In the genomic region with DNA sequence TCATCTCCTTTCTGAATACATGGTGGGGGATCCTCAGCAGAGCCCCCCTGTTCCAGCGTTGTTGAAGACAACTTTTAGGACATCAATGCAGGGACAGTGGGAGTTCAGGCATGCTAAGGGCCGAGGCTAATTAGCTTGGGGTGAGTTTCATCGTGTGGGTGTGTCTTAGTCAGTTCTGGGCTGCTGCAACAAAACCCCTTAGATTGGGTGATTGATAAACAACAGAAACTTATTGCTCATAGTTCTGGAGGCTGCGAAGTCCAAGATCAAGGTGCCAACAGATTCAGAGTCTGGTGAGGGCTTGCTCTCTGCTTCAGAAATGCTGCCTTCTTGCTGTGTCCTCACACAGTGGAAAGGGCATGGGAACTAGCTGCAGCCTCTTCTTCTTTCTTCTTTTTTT, we compare ENCODE assay signal across 26 cellular contexts.
"Had no signal": no experiment of that assay in that cellular context is flagged by ENCODE, and none has a peak within 500 bp of the region (broad histone marks: within the 10 kb centered on the region; RNA-seq: fewer than 3 reads in every experiment).

No MANE protein-coding gene starts in this region.

- H3K36me3 Mint-ChIP-seq: activated CD8-positive, alpha-beta memory T cell treated with anti-CD3 and anti-CD28 coated beads, Interleukin-2, amount 10 ng/mL, durations not matched to agents 7 days and 5 days; activated naive CD4-positive, alpha-beta T cell treated with anti-CD3 and anti-CD28 coated beads, Interleukin-2, amount 50 U/mL, for 24 hours; natural killer cell; neural progenitor cell; stimulated activated memory B cell treated with anti-CD40 and anti-IgM and Interleukin-4, amounts not matched to agents 10 μg/mL and 1 μg/mL and 100 μg/mL, for 72 hours; T-cell had no signal

- H3K27ac Mint-ChIP-seq: activated CD4-positive, alpha-beta memory T cell treated with anti-CD3 and anti-CD28 coated beads, Interleukin-2, amount 10 ng/mL, durations not matched to agents 7 days and 5 days; activated CD8-positive, alpha-beta memory T cell treated with anti-CD3 and anti-CD28 coated beads, Interleukin-2, amount 10 ng/mL, durations not matched to agents 7 days and 5 days; activated naive CD4-positive, alpha-beta T cell treated with anti-CD3 and anti-CD28 coated beads, Interleukin-2, amount 50 U/mL, for 24 hours; brain; natural killer cell; neural progenitor cell; stimulated activated memory B cell treated with anti-CD40 and anti-IgM and Interleukin-4, amounts not matched to agents 10 μg/mL and 1 μg/mL and 100 μg/mL, for 72 hours; T-cell had no signal

- H3K4me3 Mint-ChIP-seq: activated CD4-positive, alpha-beta memory T cell treated with anti-CD3 and anti-CD28 coated beads, Interleukin-2, amount 10 ng/mL, durations not matched to agents 7 days and 5 days; activated CD8-positive, alpha-beta memory T cell treated with anti-CD3 and anti-CD28 coated beads, Interleukin-2, amount 10 ng/mL, durations not matched to agents 7 days and 5 days; activated naive CD4-positive, alpha-beta T cell treated with anti-CD3 and anti-CD28 coated beads, Interleukin-2, amount 50 U/mL, for 24 hours; brain; natural killer cell; neural progenitor cell; stimulated activated memory B cell treated with anti-CD40 and anti-IgM and Interleukin-4, amounts not matched to agents 10 μg/mL and 1 μg/mL and 100 μg/mL, for 72 hours; T-cell had no signal

- H3K9me3 Mint-ChIP-seq: activated naive CD4-positive, alpha-beta T cell treated with anti-CD3 and anti-CD28 coated beads, Interleukin-2, amount 50 U/mL, for 24 hours; natural killer cell; neural progenitor cell; stimulated activated memory B cell treated with anti-CD40 and anti-IgM and Interleukin-4, amounts not matched to agents 10 μg/mL and 1 μg/mL and 100 μg/mL, for 72 hours; T-cell had no signal

- H3K9me3 ChIP-seq: adrenal gland, colonic mucosa, esophagus squamous epithelium, left lung, lower lobe of right lung, right atrium auricular region, SJSA1, transverse colon had no signal

- H3K27ac ChIP-seq: adrenal gland, cardiac muscle cell, colonic mucosa, epithelial cell of prostate, esophagus squamous epithelium, left lung, lower lobe of right lung, neural progenitor cell, right atrium auricular region, SJSA1, transverse colon had no signal

- H3K36me3 ChIP-seq: adrenal gland, cardiac muscle cell, colonic mucosa, left lung, lower lobe of right lung, neural progenitor cell, right atrium auricular region, SJSA1, transverse colon had no signal

- ATAC-seq: activated CD8-positive, alpha-beta memory T cell treated with anti-CD3 and anti-CD28 coated beads, Interleukin-2, amount 10 ng/mL, durations not matched to agents 7 days and 5 days; left lung; lower lobe of right lung; natural killer cell; stimulated activated memory B cell treated with anti-CD40 and anti-IgM and Interleukin-4, amounts not matched to agents 10 μg/mL and 1 μg/mL and 100 μg/mL, for 72 hours; T-cell had no signal

- H3K4me3 ChIP-seq: adrenal gland, cardiac muscle cell, colonic mucosa, esophagus squamous epithelium, left lung, lower lobe of right lung, neural progenitor cell, right atrium auricular region, SJSA1, transverse colon had no signal

- H3K27me3 Mint-ChIP-seq: brain had no signal

- DNase-seq: activated CD4-positive, alpha-beta memory T cell treated with anti-CD3 and anti-CD28 coated beads, Interleukin-2, amount 10 ng/mL, durations not matched to agents 7 days and 5 days; activated CD4-positive, alpha-beta T cell treated with anti-CD3 and anti-CD28 coated beads for 4 hours; activated CD4-positive, CD25-positive, alpha-beta regulatory T cell; activated CD8-positive, alpha-beta memory T cell treated with anti-CD3 and anti-CD28 coated beads, Interleukin-2, amount 10 ng/mL, durations not matched to agents 7 days and 5 days; activated gamma-delta T cell treated with Interleukin-2 at 50 U/mL for 16 hours; adrenal gland; cerebellar nuclear complex; colonic mucosa; effector CD8-positive, alpha-beta T cell; esophagus squamous epithelium; left lung; mesendoderm; natural killer cell; occipital lobe; stimulated activated CD4-positive, alpha-beta T cell treated with anti-CD3 and anti-CD28 coated beads, Interleukin-4, amount 100 ng/mL, for 1 hour; T-cell; transverse colon had no signal
